In genomic region chr14:49895480-49895879, GRCh38 we compare ENCODE assay signal across 8 cellular contexts. TPM values are rescaled to one million over a fixed set of nuclear protein-coding genes. Genes with fewer than 3 reads are reported as not detected.
A peak's percentile ranks its signal among the peaks of the same experiment; 100 is the strongest.
DNase-seq lines count a peak whose midpoint lies in the region; ATAC-seq and TF ChIP-seq lines count a peak whose summit lies in the region.

No MANE protein-coding gene starts in this region.

- no peak for TF ChIP-seq CTCF in osteocyte (IDR thresholded peaks at IDR 0.05)

- H3K36me3 Mint-ChIP-seq in effector memory CD8-positive, alpha-beta T cell (ENCODE audit: insufficient read depth): peaks cover 55% of the 10 kb centered on the region
- peaks cover 36% of the 10 kb centered on the region for H3K36me3 Mint-ChIP-seq in osteocyte (ENCODE audit: unreplicated experiment)

- ATAC-seq in effector memory CD8-positive, alpha-beta T cell (replicated peaks): no peak
- ATAC-seq in GM21367 (IDR thresholded peaks at IDR 0.05; ENCODE audit: unreplicated experiment) (no peak), GM18861 (IDR thresholded peaks at IDR 0.05; ENCODE audit: unreplicated experiment) (no peak)

- intact Hi-C loops in head of caudate nucleus (cut with DNase I): no loop called here

- peak overlapping the region; percentile 96 for H3K27ac Mint-ChIP-seq in effector memory CD8-positive, alpha-beta T cell
- H3K27ac Mint-ChIP-seq in osteocyte (ENCODE audit: unreplicated experiment): peak overlapping the region; percentile 62

- H3K9me3 Mint-ChIP-seq in effector memory CD8-positive, alpha-beta T cell: no peaks in the 10 kb centered on the region
- H3K9me3 Mint-ChIP-seq in osteocyte (ENCODE audit: unreplicated experiment): no peaks in the 10 kb centered on the region

- DNase-seq in EL: peak; percentile 18
- peak; percentile 33 for DNase-seq in NCI-H69 (lab: John Stamatoyannopoulos, UW)
- DNase-seq in effector memory CD8-positive, alpha-beta T cell: no peak
- no peak for DNase-seq in osteocyte (ENCODE audit: extremely low spot score, unreplicated experiment)
- DNase-seq in head of caudate nucleus: no peak
- DNase-seq in stimulated activated CD4-positive, alpha-beta T cell treated with anti-CD3 and anti-CD28 coated beads, Interleukin-2, amount 100 ng/mL, for 24 hours: no peak

- peak overlapping the region; percentile 82 to 90 for H3K4me3 Mint-ChIP-seq in effector memory CD8-positive, alpha-beta T cell
- peak overlapping the region; percentile 89 for H3K4me3 Mint-ChIP-seq in osteocyte (ENCODE audit: unreplicated experiment)

- no peaks in the 10 kb centered on the region for H3K27me3 Mint-ChIP-seq in effector memory CD8-positive, alpha-beta T cell
- no peaks in the 10 kb centered on the region for H3K27me3 Mint-ChIP-seq in osteocyte (ENCODE audit: unreplicated experiment)

- peaks cover 37 to 51% of the 10 kb centered on the region in 2 donors for H3K4me1 Mint-ChIP-seq in effector memory CD8-positive, alpha-beta T cell (ENCODE audit: low read depth in 2 of 2)
- H3K4me1 Mint-ChIP-seq in osteocyte (ENCODE audit: unreplicated experiment): peaks cover 57% of the 10 kb centered on the region

RNA-seq across cellular contexts. Expression of gene ARF6, which starts 2.6 kb away (rescaled TPM):
- 53.4 and 55.2 TPM in 2 replicates for total RNA-seq in osteocyte

RNA-seq across cellular contexts. Expression of gene NEMF, which starts 42.9 kb away (rescaled TPM):
- total RNA-seq in osteocyte: 61.4 and 71.3 TPM in 2 replicates

Comparison
In these comparisons a context has a peak if more than half of its experiments do, and no peak if none do; other contexts are left out.
1. DNase-seq: peak in EL (single experiment) and NCI-H69 (single experiment); none in effector memory CD8-positive, alpha-beta T cell (0 of 3), osteocyte (single experiment), head of caudate nucleus (0 of 42) and stimulated activated CD4-positive, alpha-beta T cell treated with anti-CD3 and anti-CD28 coated beads, Interleukin-2, amount 100 ng/mL, for 24 hours (0 of 2).